Comparison of ENCODE assay signal across 8 cellular contexts in the genomic region with DNA sequence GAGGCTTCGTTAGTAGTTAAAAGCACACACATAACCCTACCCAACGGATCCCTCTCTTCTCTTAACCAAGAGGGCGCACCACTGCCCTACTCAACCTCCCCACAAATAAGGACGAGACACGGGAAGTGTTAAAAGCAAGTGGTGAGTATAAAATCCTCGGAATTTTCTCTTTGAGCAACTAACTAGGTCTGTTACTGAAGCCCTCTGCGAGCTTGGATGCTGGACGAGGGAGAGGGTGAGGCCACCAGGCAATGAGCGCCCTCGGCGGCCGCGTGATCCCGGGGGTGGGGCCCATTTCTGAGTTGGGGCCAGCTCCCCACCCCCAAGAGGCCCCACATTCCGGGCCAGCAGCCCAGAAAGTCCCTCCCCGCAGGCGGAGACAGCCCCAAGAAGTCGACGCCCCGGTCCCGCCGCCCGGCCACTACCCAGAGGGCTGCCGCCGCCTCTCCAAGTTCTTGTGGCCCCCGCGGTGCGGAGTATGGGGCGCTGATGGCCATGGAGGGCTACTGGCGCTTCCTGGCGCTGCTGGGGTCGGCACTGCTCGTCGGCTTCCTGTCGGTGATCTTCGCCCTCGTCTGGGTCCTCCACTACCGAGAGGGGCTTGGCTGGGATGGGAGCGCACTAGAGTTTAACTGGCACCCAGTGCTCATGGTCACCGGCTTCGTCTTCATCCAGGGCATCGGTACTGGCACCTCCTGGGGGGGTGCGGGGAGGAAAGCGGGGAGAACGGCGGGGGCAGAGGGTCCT. TPM values are rescaled to one million over a fixed set of nuclear protein-coding genes. Genes with fewer than 3 reads are reported as not detected.
DNase-seq lines count a peak whose midpoint lies in the region; ATAC-seq and TF ChIP-seq lines count a peak whose summit lies in the region.

Gene CYBRD1, plus strand, starts transcription at position 418 of the 747 bp plus-strand sequence. Its CDS starts 72 bp downstream, at position 490.

- POLR2A ChIA-PET in activated B cell treated with CpG ODN at 0.5 μM for 24 hours (lab: Charles Lee): no interaction called here

- no peak within 1 kb of the TSS for H3K27ac Mint-ChIP-seq in activated B cell treated with CpG ODN at 0.5 μM for 24 hours

- TF ChIP-seq POLR2A in esophagus squamous epithelium (IDR thresholded peaks at IDR 0.05): peak in 2 of 4 donors; percentile 77 to 78

- intact Hi-C loops in activated B cell treated with CpG ODN at 0.5 μM for 24 hours (cut with micrococcal nuclease) (no loop called here), esophagus squamous epithelium (cut with DNase I) (no loop called here), tibial artery (cut with DNase I; ENCODE audit: low total_unique reads) (loop anchor here (5.0 to 10.0 kb wide), 2 partner anchors 90 to 1697 kb away; partner anchors contain the start of genes DCAF17, METTL5, METTL8 and UBR3)

- TF ChIP-seq CTCF in activated B cell treated with CpG ODN at 0.5 μM for 24 hours (IDR thresholded peaks at IDR 0.05) (no peak), esophagus squamous epithelium (IDR thresholded peaks at IDR 0.05) (no peak), tibial artery (IDR thresholded peaks at IDR 0.05) (peak in 1 of 2 experiments; percentile 9)

- no peaks in the 10 kb centered on the region for H3K36me3 ChIP-seq in esophagus squamous epithelium
- H3K36me3 ChIP-seq in tibial artery: no peaks in the 10 kb centered on the region

- no peaks in the 10 kb centered on the region for H3K9me3 Mint-ChIP-seq in activated B cell treated with CpG ODN at 0.5 μM for 24 hours

- ATAC-seq in GM19463 (IDR thresholded peaks at IDR 0.05; ENCODE audit: unreplicated experiment): peak; percentile 43
- ATAC-seq in activated B cell treated with CpG ODN at 0.5 μM for 24 hours (ENCODE audit: low read depth): no peak

- no peaks in the 10 kb centered on the region for H3K36me3 Mint-ChIP-seq in activated B cell treated with CpG ODN at 0.5 μM for 24 hours (ENCODE audit: low read depth)

- H3K4me1 ChIP-seq in esophagus squamous epithelium (peaks cover 0 to 59% (median 14%) of the 10 kb centered on the region in 3 donors), tibial artery (peaks cover 0 to 40% (median 8%) of the 10 kb centered on the region in 4 donors)

- H3K4me3 Mint-ChIP-seq in activated B cell treated with CpG ODN at 0.5 μM for 24 hours: peak within 1 kb of the TSS; percentile 76

- 0 to 3% methylated on average over 8 to 21 of the region's 46 CpGs for WGBS in esophagus squamous epithelium, 2 donors

- H3K9me3 ChIP-seq in esophagus squamous epithelium (no peaks in the 10 kb centered on the region), tibial artery (no peaks in the 10 kb centered on the region)

- DNase-seq in EL (peak; percentile 89), HuH-7.5 (ENCODE audit: low spot score) (peak; percentile 29), activated B cell treated with CpG ODN at 0.5 μM for 24 hours (peak; percentile 14), esophagus squamous epithelium (lab: John Stamatoyannopoulos, UW) (peak; percentile 11), mucosa of gallbladder (ENCODE audit: low spot score) (peak; percentile 83), tibial artery (peak; percentile 93 to 97), DMS79 (lab: John Stamatoyannopoulos, UW) (no peak)

- CTCF ChIA-PET in activated B cell treated with CpG ODN at 0.5 μM for 24 hours (lab: Charles Lee): no interaction called here

- H3K4me3 ChIP-seq in esophagus squamous epithelium (peak within 1 kb of the TSS; percentile 67 to 82 (median 75)), tibial artery (peak within 1 kb of the TSS; percentile 94 to 100)

- H3K27ac ChIP-seq in esophagus squamous epithelium: peak within 1 kb of the TSS; percentile 86 to 95 (median 90)
- peak within 1 kb of the TSS; percentile 99 for H3K27ac ChIP-seq in tibial artery

- H3K27me3 Mint-ChIP-seq in activated B cell treated with CpG ODN at 0.5 μM for 24 hours: peaks cover 50% of the 10 kb centered on the region

- H3K27me3 ChIP-seq in esophagus squamous epithelium (peaks cover 0 to 28% (median 0%) of the 10 kb centered on the region in 4 donors), tibial artery (no peaks in the 10 kb centered on the region)

- peaks cover 22% of the 10 kb centered on the region for H3K4me1 Mint-ChIP-seq in activated B cell treated with CpG ODN at 0.5 μM for 24 hours

RNA-seq across cellular contexts. Expression of gene CYBRD1, which starts in this region (rescaled TPM):
- total RNA-seq in activated B cell treated with CpG ODN at 0.5 μM for 24 hours (0.32 and 0.33 TPM in 2 replicates), esophagus squamous epithelium (100 to 1,000 TPM in 1 of 4 donors, 10 to 100 TPM in 2, 1 to 10 TPM in 1; 5.7 to 176 (median 45.7) TPM), mucosa of gallbladder (126 TPM)

Comparison
In these comparisons a context has a peak if more than half of its experiments do, and no peak if none do; other contexts are left out.
1. Peak in DNase-seq in activated B cell treated with CpG ODN at 0.5 μM for 24 hours; RNA of the gene not detected or under 1 TPM.